In genomic region chr3:38455639-38456430, GRCh38 we compare ENCODE assay signal across 8 cellular contexts. TPM values are rescaled to one million over a fixed set of nuclear protein-coding genes. Genes with fewer than 3 reads are reported as not detected.
DNase-seq lines count a peak whose midpoint lies in the region; ATAC-seq and TF ChIP-seq lines count a peak whose summit lies in the region.

No MANE protein-coding gene starts in this region.

- WGBS in SK-N-SH (ENCODE audit: low lambda C conversion rate): 61% methylated on average over 4 of the region's 15 CpGs

- H3K27me3 ChIP-seq in SK-N-SH (ENCODE audit: insufficient read depth) (no peaks in the 10 kb centered on the region), fibroblast of lung (ENCODE audit: control insufficient read depth, insufficient read depth, low read length) (no peaks in the 10 kb centered on the region), osteoblast (ENCODE audit: insufficient read depth, low read length) (no peaks in the 10 kb centered on the region)

- POLR2A ChIA-PET in SK-N-SH (lab: Yijun Ruan, JAX): interaction anchor here (2.0 kb wide), 1 partner anchor 109 kb away, joined by 7 read pairs; the partner anchor contains the start of gene XYLB

- peaks cover 50% of the 10 kb centered on the region for H3K79me2 ChIP-seq in SK-N-SH (ENCODE audit: insufficient read depth)
- H3K79me2 ChIP-seq in fibroblast of lung (ENCODE audit: control insufficient read depth, insufficient read depth, low read length): no peaks in the 10 kb centered on the region
- peaks cover 6% of the 10 kb centered on the region for H3K79me2 ChIP-seq in osteoblast (ENCODE audit: insufficient read depth, low read length)

- TF ChIP-seq CTCF in SK-N-SH (IDR thresholded peaks at IDR 0.05): no peak
- no peak for TF ChIP-seq CTCF in fibroblast of lung (conservative IDR thresholded peaks at IDR 0.05 in 1 of 2, IDR thresholded peaks at IDR 0.05 in 1 of 2; ENCODE audit: low read depth in 1 of 2, low read length in 2 of 2)
- TF ChIP-seq CTCF in osteoblast (IDR thresholded peaks at IDR 0.05; ENCODE audit: extremely low read depth, low read depth, low read length): no peak

- DNase-seq in AG20443 (ENCODE audit: low spot score): peak; percentile 22
- peak; percentile 58 for DNase-seq in SK-N-SH
- peak; percentile 19 to 41 for DNase-seq in fibroblast of lung (ENCODE audit: low read depth in 2 of 2)
- DNase-seq in osteoblast (ENCODE audit: insufficient read length, low spot score, missing footprints): peak; percentile 91
- DNase-seq in NCI-H2029 (lab: John Stamatoyannopoulos, UW): no peak

- no peak for TF ChIP-seq EP300 in SK-N-SH (IDR thresholded peaks at IDR 0.05; ENCODE audit: borderline replicate concordance in 1 of 2, low read depth in 1 of 2, low read length in 1 of 2)

- no peaks in the 10 kb centered on the region for H3K9me2 ChIP-seq in SK-N-SH

- CTCF ChIA-PET in SK-N-SH (lab: Yijun Ruan, JAX): interaction anchor here (0.7 to 2.2 kb wide), 8 partner anchors 12 to 199 kb away, joined by 3 to 16 read pairs (median 3); partner anchors contain the start of genes EXOG and XYLB

- H3K4me1 ChIP-seq in SK-N-SH (ENCODE audit: control insufficient read depth in 1 of 2, insufficient read depth in 2 of 2, low read depth in 1 of 2, low read length in 1 of 2) (peaks cover 0 to 37% of the 10 kb centered on the region in 2 experiments; a peak in 2 of 4 replicates), fibroblast of lung (ENCODE audit: control insufficient read depth, extremely low read depth, insufficient read depth, low read length) (peaks cover 4% of the 10 kb centered on the region), osteoblast (ENCODE audit: insufficient read depth, low read length) (peaks cover 23% of the 10 kb centered on the region)

- H3K27ac ChIP-seq in SK-N-SH (ENCODE audit: low read depth in 2 of 2, low read length in 1 of 2) (peak overlapping the region in 1 of 2 experiments; percentile 25; a peak in 3 of 4 replicates), fibroblast of lung (ENCODE audit: insufficient read depth, low read length) (no peak overlapping the region), osteoblast (ENCODE audit: low read depth, low read length) (no peak overlapping the region)

- ATAC-seq in GM21619 (IDR thresholded peaks at IDR 0.05; ENCODE audit: unreplicated experiment) (peak; percentile 18), GM19467 (IDR thresholded peaks at IDR 0.05; ENCODE audit: unreplicated experiment) (no peak), GM19351 (IDR thresholded peaks at IDR 0.05; ENCODE audit: unreplicated experiment) (no peak)

- H2AFZ ChIP-seq in SK-N-SH (ENCODE audit: low read depth) (peak overlapping the region; percentile 70; the same call in 1 of the 2 replicates), fibroblast of lung (ENCODE audit: low read length) (peak overlapping the region; percentile 52), osteoblast (ENCODE audit: low read length) (peak overlapping the region; percentile 73)

- peaks cover 27% of the 10 kb centered on the region for H4K20me1 ChIP-seq in SK-N-SH (ENCODE audit: insufficient read depth)
- no peaks in the 10 kb centered on the region for H4K20me1 ChIP-seq in fibroblast of lung (ENCODE audit: control insufficient read depth, extremely low read depth, insufficient read depth, low read length)
- peaks cover 8% of the 10 kb centered on the region for H4K20me1 ChIP-seq in osteoblast (ENCODE audit: insufficient read depth, low read length)

- no peaks in the 10 kb centered on the region for H3F3A ChIP-seq in SK-N-SH (replicated peaks; ENCODE audit: insufficient read depth)

- H3K4me3 ChIP-seq in SK-N-SH (ENCODE audit: low read depth in 2 of 2, low read length in 1 of 2): peak overlapping the region; percentile 84 to 87
- peak overlapping the region; percentile 37 to 71 (median 64) for H3K4me3 ChIP-seq in fibroblast of lung (replicated peaks in 1 of 4; ENCODE audit: control extremely low read depth in 1 of 4, insufficient read depth in 1 of 4, low read depth in 3 of 4, low read length in 4 of 4)
- H3K4me3 ChIP-seq in osteoblast (ENCODE audit: insufficient read depth, low read length): peak overlapping the region; percentile 75

- H3K9me3 ChIP-seq in SK-N-SH (no peaks in the 10 kb centered on the region), fibroblast of lung (ENCODE audit: control insufficient read depth, insufficient read depth, low read depth, low read length) (no peaks in the 10 kb centered on the region), osteoblast (ENCODE audit: low read depth, low read length) (no peaks in the 10 kb centered on the region)

- TF ChIP-seq RAD21 in SK-N-SH (IDR thresholded peaks at IDR 0.05; ENCODE audit: low read length): no peak

- H3K36me3 ChIP-seq in SK-N-SH (replicated peaks in 1 of 2; ENCODE audit: control insufficient read depth in 1 of 2, insufficient read depth in 2 of 2, low read length in 1 of 2): no peaks in the 10 kb centered on the region
- no peaks in the 10 kb centered on the region for H3K36me3 ChIP-seq in fibroblast of lung (ENCODE audit: control insufficient read depth, insufficient read depth, low read length)
- no peaks in the 10 kb centered on the region for H3K36me3 ChIP-seq in osteoblast (ENCODE audit: insufficient read depth, low read length)

- H3K4me2 ChIP-seq in SK-N-SH (peak overlapping the region; percentile 93), fibroblast of lung (ENCODE audit: extremely low read depth, insufficient read depth, low read length) (peak overlapping the region; percentile 64), osteoblast (ENCODE audit: insufficient read depth, low read length) (peak overlapping the region; percentile 90)

- H3K9ac ChIP-seq in SK-N-SH: peak overlapping the region; percentile 93; the same call in 1 of the 2 replicates
- no peak overlapping the region for H3K9ac ChIP-seq in fibroblast of lung (ENCODE audit: insufficient read depth, low read length)

TF ChIP-seq in SK-N-SH, 30 proteins besides CTCF, POLR2A, EP300 and RAD21:
- TF ChIP-seq POLR2AphosphoS5 (IDR thresholded peaks at IDR 0.05; ENCODE audit: low read depth, low read length) (no peak), SIN3A (IDR thresholded peaks at IDR 0.05; ENCODE audit: borderline replicate concordance, low read depth, low read length) (no peak), NRF1 (IDR thresholded peaks at IDR 0.05; ENCODE audit: low read depth, low read length) (no peak), GATA2 (CRISPR knock-in tag; IDR thresholded peaks at IDR 0.05) (no peak), YY1 (IDR thresholded peaks at IDR 0.05; ENCODE audit: low read depth) (no peak), ELF1 (IDR thresholded peaks at IDR 0.05) (no peak), REST (IDR thresholded peaks at IDR 0.05; ENCODE audit: low read depth, low read length) (no peak), RCOR1 (IDR thresholded peaks at IDR 0.05; ENCODE audit: low read length) (no peak)
TF ChIP-seq in SK-N-SH: peak in this region for 0.

RNA-seq across cellular contexts. Expression of gene ACVR2B, which starts 2.1 kb away (rescaled TPM):
- polyA plus RNA-seq in SK-N-SH (2012; rRNA removed): 1.4 TPM in 2 replicates
- 0.72 and 1.0 TPM in 2 replicates for polyA plus RNA-seq in SK-N-SH (2012; cell fraction: cytosol; rRNA removed)
- polyA plus RNA-seq in SK-N-SH (2012; cell fraction: nucleus; rRNA removed): 2.0 and 2.1 TPM in 2 replicates
- total RNA-seq in fibroblast of lung: 2.3 and 2.6 TPM in 2 replicates
- polyA plus RNA-seq in fibroblast of lung: 0.60 and 0.62 TPM in 2 replicates
- polyA plus RNA-seq in fibroblast of lung (2012): 0.40 and 0.45 TPM in 2 replicates
- polyA minus RNA-seq in fibroblast of lung (ENCODE audit: low replicate concordance): 4.0 and 6.0 TPM in 2 replicates
- total RNA-seq in osteoblast: 2.9 and 3.6 TPM in 2 replicates

RNA-seq across cellular contexts. Expression of gene EXOG, which starts 40.3 kb away (rescaled TPM):
- 6.2 and 8.8 TPM in 2 replicates for polyA plus RNA-seq in SK-N-SH (2012; rRNA removed)
- 4.9 and 5.0 TPM in 2 replicates for polyA plus RNA-seq in SK-N-SH (2012; cell fraction: cytosol; rRNA removed)
- polyA plus RNA-seq in SK-N-SH (2012; cell fraction: nucleus; rRNA removed): 19.3 and 31.0 TPM in 2 replicates
- total RNA-seq in fibroblast of lung: 8.0 and 14.2 TPM in 2 replicates
- polyA plus RNA-seq in fibroblast of lung: 16.4 and 17.0 TPM in 2 replicates
- 10.6 and 18.7 TPM in 2 replicates for polyA plus RNA-seq in fibroblast of lung (2012)
- 2.8 and 4.6 TPM in 2 replicates for polyA minus RNA-seq in fibroblast of lung (ENCODE audit: low replicate concordance)
- total RNA-seq in osteoblast: 14.5 and 20.0 TPM in 2 replicates
